In genomic region chr3:117874028-117874765, GRCh38 we compare ENCODE assay signal across 18 cellular contexts.
DNase-seq lines count a peak whose midpoint lies in the region; TF ChIP-seq lines count a peak whose summit lies in the region.
"Had no signal": no experiment of that assay in that cellular context is flagged by ENCODE, and none has a peak within 500 bp of the region (broad histone marks: within the 10 kb centered on the region; RNA-seq: fewer than 3 reads in every experiment).

No MANE protein-coding gene starts in this region.

- no TSS peak for BruUV-seq in Calu3 (replicated peaks; lab: Mats Ljungman, UMichigan)

- TF ChIP-seq CTCF in Calu3 (IDR thresholded peaks at IDR 0.05; ENCODE audit: unreplicated experiment) (no peak), nephron (IDR thresholded peaks at IDR 0.05; ENCODE audit: unreplicated experiment in 3 of 3) (no peak)

- intact Hi-C loops in Calu3 (cut with micrococcal nuclease; ENCODE audit: unreplicated experiment) (no loop called here), head of caudate nucleus (cut with DNase I) (no loop called here)

- H3K36me3 Mint-ChIP-seq in Calu3 (ENCODE audit: insufficient read depth, unreplicated experiment) (no peaks in the 10 kb centered on the region), nephron (ENCODE audit: low read depth) (no peaks in the 10 kb centered on the region)

- CTCF ChIA-PET in Calu3 (lab: Charles Lee): no interaction called here

- DNase-seq in Calu3: no peak
- peak; percentile 65 for DNase-seq in NCI-H1092 (lab: John Stamatoyannopoulos, UW)
- peak; percentile 36 for DNase-seq in amniotic epithelial cell (ENCODE audit: low read depth)
- DNase-seq in NCI-H2081 (lab: John Stamatoyannopoulos, UW): no peak
- no peak for DNase-seq in head of caudate nucleus
- no peak for DNase-seq in MV-4-11 (lab: John Stamatoyannopoulos, UW)
- no peak for DNase-seq in globus pallidus (ENCODE audit: low spot score)
- DNase-seq: activated CD4-positive, alpha-beta T cell treated with anti-CD3 and anti-CD28 coated beads for 4 hours; activated CD8-positive, alpha-beta memory T cell treated with anti-CD3 and anti-CD28 coated beads, Interleukin-2, amount 50 U/mL, for 48 hours; activated gamma-delta T cell; COR-L47; NCI-H1048; NK-92 treated with Interleukin-12 subunit alpha and Interleukin-12 subunit beta, amount 100 ng/mL, for 24 hours; stimulated activated CD4-positive, alpha-beta T cell treated with anti-CD3 and anti-CD28 coated beads, Interleukin-4, amount 100 ng/mL, for 1 hour; stomach had no signal

- H3K4me3 Mint-ChIP-seq in Calu3 (ENCODE audit: low read depth, unreplicated experiment) (no peak overlapping the region), nephron (no peak overlapping the region)
- H3K4me3 Mint-ChIP-seq: central memory CD8-positive, alpha-beta T cell; type B pancreatic cell had no signal

- H3K27me3 Mint-ChIP-seq in Calu3 (ENCODE audit: unreplicated experiment) (no peaks in the 10 kb centered on the region), nephron (ENCODE audit: low read depth) (no peaks in the 10 kb centered on the region)
- H3K27me3 Mint-ChIP-seq: central memory CD8-positive, alpha-beta T cell had no signal

- H3K4me1 Mint-ChIP-seq in Calu3 (ENCODE audit: low read depth, unreplicated experiment) (peaks cover 35% of the 10 kb centered on the region), nephron (peaks cover 24% of the 10 kb centered on the region)
- H3K4me1 Mint-ChIP-seq: central memory CD8-positive, alpha-beta T cell had no signal

- H3K27ac Mint-ChIP-seq in Calu3 (ENCODE audit: unreplicated experiment): peak overlapping the region; percentile 33
- H3K27ac Mint-ChIP-seq in nephron: peak overlapping the region; percentile 5 to 74 (median 69)
- H3K27ac Mint-ChIP-seq: type B pancreatic cell had no signal

- H3K9me3 Mint-ChIP-seq in Calu3 (ENCODE audit: low read depth, unreplicated experiment): no peaks in the 10 kb centered on the region
- no peaks in the 10 kb centered on the region for H3K9me3 Mint-ChIP-seq in nephron
- H3K9me3 Mint-ChIP-seq: type B pancreatic cell had no signal

Comparison
In these comparisons a context has a peak if more than half of its experiments do, and no peak if none do; other contexts are left out.
1. DNase-seq: peak in NCI-H1092 (single experiment) and amniotic epithelial cell (single experiment); none in Calu3 (single experiment), NCI-H2081 (0 of 2), head of caudate nucleus (0 of 42), MV-4-11 (single experiment) and globus pallidus (single experiment).